ENCODE assay signal across 21 cellular contexts in the genomic region with DNA sequence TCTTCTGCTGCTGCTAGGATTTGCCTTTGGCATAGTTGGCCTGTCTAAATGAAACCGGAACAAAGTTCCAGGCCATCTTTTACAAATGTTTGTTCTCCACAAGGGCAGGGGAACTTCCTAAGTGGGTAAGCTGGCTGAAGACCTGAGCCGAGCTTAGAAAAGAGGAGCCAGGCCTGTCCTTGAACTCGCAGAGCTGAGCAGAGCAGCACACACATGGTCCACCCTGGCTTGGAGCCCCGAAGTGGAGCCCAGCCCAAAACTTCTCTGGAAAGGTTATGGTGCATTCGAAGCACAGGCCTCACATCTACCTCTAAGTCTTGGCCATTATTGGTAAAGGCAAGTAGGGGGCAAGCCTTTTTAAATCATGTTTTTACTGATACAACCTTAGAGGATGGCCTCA.
"Had no signal": no experiment of that assay in that cellular context is flagged by ENCODE, and none has a peak within 500 bp of the region (broad histone marks: within the 10 kb centered on the region; RNA-seq: fewer than 3 reads in every experiment).

No MANE protein-coding gene starts in this region.

- H3K27ac ChIP-seq: adrenal gland, esophagus muscularis mucosa, left ventricle myocardium inferior, testis, vagina had no signal

- H3K27me3 ChIP-seq: adrenal gland, esophagus muscularis mucosa, testis, vagina had no signal

- H3K4me1 ChIP-seq: adrenal gland, esophagus muscularis mucosa, left ventricle myocardium inferior, testis, vagina had no signal

- H3K4me1 Mint-ChIP-seq: activated CD4-positive, alpha-beta T cell treated with anti-CD3 and anti-CD28 coated beads for 36 hours; WTC11 had no signal

- H3K36me3 Mint-ChIP-seq: activated naive CD8-positive, alpha-beta T cell; stimulated activated naive B cell treated with anti-CD40 and anti-IgM and Interleukin-4, amounts not matched to agents 10 μg/mL and 1 μg/mL and 100 μg/mL, for 72 hours; WTC11 had no signal

- DNase-seq: activated CD4-positive, alpha-beta T cell treated with anti-CD3 and anti-CD28 coated beads for 36 hours; activated CD4-positive, alpha-beta T cell treated with anti-CD3 and anti-CD28 coated beads, Interleukin-2, amount 50 U/mL, for 4 hours; activated CD8-positive, alpha-beta memory T cell treated with anti-CD3 and anti-CD28 coated beads for 24 hours; activated CD8-positive, alpha-beta memory T cell treated with anti-CD3 and anti-CD28 coated beads, Interleukin-2, amount 50 U/mL, for 4 hours; activated naive CD4-positive, alpha-beta T cell; activated T-cell treated with anti-CD3 and anti-CD28 coated beads, Interleukin-2, amount 50 U/mL, for 24 hours; central memory CD4-positive, alpha-beta T cell; effector memory CD8-positive, alpha-beta T cell; left ventricle myocardium inferior; stimulated activated CD4-positive, alpha-beta T cell treated with anti-CD3 and anti-CD28 coated beads, Interleukin-2, amount 100 ng/mL, for 48 hours; stimulated activated CD8-positive, alpha-beta memory T cell treated with anti-CD3 and anti-CD28 coated beads, Interleukin-4, amount 100 ng/mL, for 48 hours; stimulated activated naive B cell treated with anti-CD40 and anti-IgM and Interleukin-4, amounts not matched to agents 10 μg/mL and 1 μg/mL and 100 μg/mL, for 72 hours; testis; trophoblast cell had no signal

- H3K9me3 Mint-ChIP-seq: activated T-helper 2 cell treated with anti-CD3 and anti-CD28 coated beads, Interferon-gamma antibody, Interleukin-2, Interleukin-4, amounts not matched to agents 10 μg/mL and 5 μg/mL and 100 μg/mL, durations not matched to agents 14 hours and 24 hours and 36 hours; effector memory CD8-positive, alpha-beta T cell had no signal

- H3K4me3 Mint-ChIP-seq: activated CD4-positive, alpha-beta T cell treated with anti-CD3 and anti-CD28 coated beads for 36 hours; activated naive CD8-positive, alpha-beta T cell; activated T-cell treated with anti-CD3 and anti-CD28 coated beads, Interleukin-2, amount 50 U/mL, for 24 hours; effector memory CD8-positive, alpha-beta T cell; stimulated activated naive B cell treated with anti-CD40 and anti-IgM and Interleukin-4, amounts not matched to agents 10 μg/mL and 1 μg/mL and 100 μg/mL, for 72 hours; WTC11 had no signal

- H3K36me3 ChIP-seq: adrenal gland, esophagus muscularis mucosa, left ventricle myocardium inferior, vagina had no signal

- H3K9me3 ChIP-seq: adrenal gland, esophagus muscularis mucosa, left ventricle myocardium inferior, testis, vagina had no signal

- H3K4me3 ChIP-seq: adrenal gland, esophagus muscularis mucosa, left ventricle myocardium inferior, testis, vagina had no signal

- H3K27me3 Mint-ChIP-seq: activated naive CD8-positive, alpha-beta T cell; progenitor cell of endocrine pancreas had no signal

- ATAC-seq: activated CD4-positive, alpha-beta T cell treated with anti-CD3 and anti-CD28 coated beads for 36 hours; effector memory CD8-positive, alpha-beta T cell; stimulated activated naive B cell treated with anti-CD40 and anti-IgM and Interleukin-4, amounts not matched to agents 10 μg/mL and 1 μg/mL and 100 μg/mL, for 72 hours; WTC11 had no signal

- H3K27ac Mint-ChIP-seq: activated CD4-positive, alpha-beta T cell treated with anti-CD3 and anti-CD28 coated beads for 36 hours; activated naive CD8-positive, alpha-beta T cell; activated T-cell treated with anti-CD3 and anti-CD28 coated beads, Interleukin-2, amount 50 U/mL, for 24 hours; activated T-helper 2 cell treated with anti-CD3 and anti-CD28 coated beads, Interferon-gamma antibody, Interleukin-2, Interleukin-4, amounts not matched to agents 10 μg/mL and 5 μg/mL and 100 μg/mL, durations not matched to agents 14 hours and 24 hours and 36 hours; effector memory CD8-positive, alpha-beta T cell; progenitor cell of endocrine pancreas; stimulated activated naive B cell treated with anti-CD40 and anti-IgM and Interleukin-4, amounts not matched to agents 10 μg/mL and 1 μg/mL and 100 μg/mL, for 72 hours; WTC11 had no signal
